Comparison of ENCODE assay signal across 2 cellular contexts in genomic region chr5:93120048-93120447, GRCh38.
TF ChIP-seq lines count a peak whose summit lies in the region.

No MANE protein-coding gene starts in this region.

TF ChIP-seq in HCT116, 20 proteins besides CTCF, POLR2A, EP300 and RAD21 (continued from another document):
- TF ChIP-seq REST (IDR thresholded peaks at IDR 0.05; ENCODE audit: low read depth) (no peak), ZFX (IDR thresholded peaks at IDR 0.05) (no peak), SIN3A (IDR thresholded peaks at IDR 0.05; ENCODE audit: low read depth) (no peak), POLR2AphosphoS5 (IDR thresholded peaks at IDR 0.05; ENCODE audit: low read depth, low read length) (no peak), TCF7L2 (IDR thresholded peaks at IDR 0.05; ENCODE audit: borderline replicate concordance, extremely low read depth, insufficient read depth, insufficient read length) (no peak), CEBPB (IDR thresholded peaks at IDR 0.05; ENCODE audit: low read depth) (no peak), SP1 (IDR thresholded peaks at IDR 0.05; ENCODE audit: low read depth) (no peak), SRF (IDR thresholded peaks at IDR 0.05; ENCODE audit: low read depth) (no peak), EZH2 (IDR thresholded peaks at IDR 0.05) (no peak)
- TF ChIP-seq, protein P1, sequence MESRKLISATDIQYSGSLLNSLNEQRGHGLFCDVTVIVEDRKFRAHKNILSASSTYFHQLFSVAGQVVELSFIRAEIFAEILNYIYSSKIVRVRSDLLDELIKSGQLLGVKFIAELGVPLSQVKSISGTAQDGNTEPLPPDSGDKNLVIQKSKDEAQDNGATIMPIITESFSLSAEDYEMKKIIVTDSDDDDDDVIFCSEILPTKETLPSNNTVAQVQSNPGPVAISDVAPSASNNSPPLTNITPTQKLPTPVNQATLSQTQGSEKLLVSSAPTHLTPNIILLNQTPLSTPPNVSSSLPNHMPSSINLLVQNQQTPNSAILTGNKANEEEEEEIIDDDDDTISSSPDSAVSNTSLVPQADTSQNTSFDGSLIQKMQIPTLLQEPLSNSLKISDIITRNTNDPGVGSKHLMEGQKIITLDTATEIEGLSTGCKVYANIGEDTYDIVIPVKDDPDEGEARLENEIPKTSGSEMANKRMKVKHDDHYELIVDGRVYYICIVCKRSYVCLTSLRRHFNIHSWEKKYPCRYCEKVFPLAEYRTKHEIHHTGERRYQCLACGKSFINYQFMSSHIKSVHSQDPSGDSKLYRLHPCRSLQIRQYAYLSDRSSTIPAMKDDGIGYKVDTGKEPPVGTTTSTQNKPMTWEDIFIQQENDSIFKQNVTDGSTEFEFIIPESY (IDR thresholded peaks at IDR 0.05; ENCODE audit: extremely low read depth, insufficient replicate concordance, low read length): no peak
- TF ChIP-seq, protein P2, sequence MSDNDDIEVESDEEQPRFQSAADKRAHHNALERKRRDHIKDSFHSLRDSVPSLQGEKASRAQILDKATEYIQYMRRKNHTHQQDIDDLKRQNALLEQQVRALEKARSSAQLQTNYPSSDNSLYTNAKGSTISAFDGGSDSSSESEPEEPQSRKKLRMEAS (IDR thresholded peaks at IDR 0.05): no peak
- TF ChIP-seq, protein P3, sequence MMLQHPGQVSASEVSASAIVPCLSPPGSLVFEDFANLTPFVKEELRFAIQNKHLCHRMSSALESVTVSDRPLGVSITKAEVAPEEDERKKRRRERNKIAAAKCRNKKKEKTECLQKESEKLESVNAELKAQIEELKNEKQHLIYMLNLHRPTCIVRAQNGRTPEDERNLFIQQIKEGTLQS (IDR thresholded peaks at IDR 0.05): no peak
TF ChIP-seq in HCT116: peak in this region for 0.

TF ChIP-seq in WTC11, 78 proteins besides CTCF, POLR2A, EP300 and RAD21 (continued from another document):
- TF ChIP-seq, protein P4, sequence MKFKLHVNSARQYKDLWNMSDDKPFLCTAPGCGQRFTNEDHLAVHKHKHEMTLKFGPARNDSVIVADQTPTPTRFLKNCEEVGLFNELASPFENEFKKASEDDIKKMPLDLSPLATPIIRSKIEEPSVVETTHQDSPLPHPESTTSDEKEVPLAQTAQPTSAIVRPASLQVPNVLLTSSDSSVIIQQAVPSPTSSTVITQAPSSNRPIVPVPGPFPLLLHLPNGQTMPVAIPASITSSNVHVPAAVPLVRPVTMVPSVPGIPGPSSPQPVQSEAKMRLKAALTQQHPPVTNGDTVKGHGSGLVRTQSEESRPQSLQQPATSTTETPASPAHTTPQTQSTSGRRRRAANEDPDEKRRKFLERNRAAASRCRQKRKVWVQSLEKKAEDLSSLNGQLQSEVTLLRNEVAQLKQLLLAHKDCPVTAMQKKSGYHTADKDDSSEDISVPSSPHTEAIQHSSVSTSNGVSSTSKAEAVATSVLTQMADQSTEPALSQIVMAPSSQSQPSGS (CRISPR knock-in tag; IDR thresholded peaks at IDR 0.05; ENCODE audit: borderline replicate concordance, low read depth): no peak
- no peak for TF ChIP-seq TP53 (CRISPR knock-in tag; IDR thresholded peaks at IDR 0.05)
